Comparison of ENCODE assay signal across 14 cellular contexts in the genomic region with DNA sequence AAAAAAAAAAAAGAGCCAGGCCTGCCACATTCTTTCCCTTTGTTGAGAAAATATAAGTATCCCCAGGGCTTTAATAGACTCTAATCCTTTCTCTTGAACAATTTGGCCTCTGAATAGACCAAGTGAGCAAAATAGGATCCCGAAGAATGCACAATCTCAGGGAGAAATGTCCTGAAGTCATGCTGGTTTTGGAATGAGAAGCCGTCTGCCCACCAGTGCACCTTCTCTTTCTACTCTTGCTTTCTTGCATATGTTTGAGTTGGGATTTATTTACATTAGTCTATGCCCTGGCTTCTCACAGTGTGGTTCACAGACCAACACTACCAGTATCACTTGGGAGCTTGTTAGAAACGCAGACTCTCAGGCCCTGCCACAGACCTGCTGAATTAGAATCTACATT.
DNase-seq lines count a peak whose midpoint lies in the region; ATAC-seq and TF ChIP-seq lines count a peak whose summit lies in the region.
"Had no signal": no experiment of that assay in that cellular context is flagged by ENCODE, and none has a peak within 500 bp of the region (broad histone marks: within the 10 kb centered on the region; RNA-seq: fewer than 3 reads in every experiment).

No MANE protein-coding gene starts in this region.

- H3K4me1 Mint-ChIP-seq in endodermal cell (peaks cover 10% of the 10 kb centered on the region), neural progenitor cell (peaks cover 28% of the 10 kb centered on the region)
- H3K4me1 Mint-ChIP-seq: CD4-positive, alpha-beta memory T cell had no signal

- no peak for TF ChIP-seq CTCF in endodermal cell (conservative IDR thresholded peaks at IDR 0.05)
- TF ChIP-seq CTCF in neural progenitor cell (IDR thresholded peaks at IDR 0.05): no peak
- no peak for TF ChIP-seq CTCF in stomach (IDR thresholded peaks at IDR 0.05)

- no peak overlapping the region for H3K27ac Mint-ChIP-seq in endodermal cell
- H3K27ac Mint-ChIP-seq in neural progenitor cell: peak overlapping the region; percentile 89
- H3K27ac Mint-ChIP-seq: B cell; CD4-positive, alpha-beta memory T cell had no signal

- no peak overlapping the region for H3K9ac ChIP-seq in NT2/D1 (ENCODE audit: insufficient read length, low read depth)
- H3K9ac ChIP-seq in endodermal cell (ENCODE audit: extremely low read depth, low read length, poor library complexity, severe bottlenecking): no peak overlapping the region
- no peak overlapping the region for H3K9ac ChIP-seq in neural progenitor cell

- no peaks in the 10 kb centered on the region for H3K79me2 ChIP-seq in neural progenitor cell (ENCODE audit: low read depth)

- no peak overlapping the region for H3K4me3 Mint-ChIP-seq in endodermal cell
- H3K4me3 Mint-ChIP-seq in neural progenitor cell: no peak overlapping the region
- H3K4me3 Mint-ChIP-seq: B cell; CD4-positive, alpha-beta memory T cell had no signal

- DNase-seq in ELF-1 (ENCODE audit: low read depth, low spot score) (peak; percentile 26), NT2/D1 (ENCODE audit: low read depth, low spot score) (peak; percentile 18), endodermal cell (no peak), neural progenitor cell (ENCODE audit: low spot score) (peak; percentile 68), NCI-H774 (lab: John Stamatoyannopoulos, UW) (no peak), stomach (no peak)
- DNase-seq in stimulated activated CD4-positive, alpha-beta T cell treated with anti-CD3 and anti-CD28 coated beads, Interleukin-4, amount 100 ng/mL, for 24 hours: no peak
- DNase-seq: C1 segment of cervical spinal cord; CD4-positive, alpha-beta memory T cell; DMS79; IMR-90 had no signal

- no peak for TF ChIP-seq POLR2A in stomach (IDR thresholded peaks at IDR 0.05)

- H3K4me1 ChIP-seq in NT2/D1 (ENCODE audit: insufficient read depth, insufficient read length): no peaks in the 10 kb centered on the region
- no peaks in the 10 kb centered on the region for H3K4me1 ChIP-seq in endodermal cell (ENCODE audit: control insufficient read depth, insufficient read depth, low read length)
- peaks cover 19% of the 10 kb centered on the region for H3K4me1 ChIP-seq in neural progenitor cell
- no peaks in the 10 kb centered on the region for H3K4me1 ChIP-seq in stomach

- H3K9me3 Mint-ChIP-seq in endodermal cell (peaks cover 4% of the 10 kb centered on the region), neural progenitor cell (peaks cover 15% of the 10 kb centered on the region)

- no peaks in the 10 kb centered on the region for H4K20me1 ChIP-seq in neural progenitor cell (ENCODE audit: low read depth)

- H3K9me3 ChIP-seq in NT2/D1 (ENCODE audit: insufficient read depth, low read length) (no peaks in the 10 kb centered on the region), endodermal cell (ENCODE audit: control insufficient read depth, low read length) (no peaks in the 10 kb centered on the region), neural progenitor cell (ENCODE audit: low read depth) (no peaks in the 10 kb centered on the region), stomach (peaks cover 0 to 5% (median 0%) of the 10 kb centered on the region in 4 donors)

- no peaks in the 10 kb centered on the region for H3K27me3 Mint-ChIP-seq in endodermal cell (ENCODE audit: insufficient read depth)
- peaks cover 3% of the 10 kb centered on the region for H3K27me3 Mint-ChIP-seq in neural progenitor cell (ENCODE audit: insufficient read depth, low read depth)
- H3K27me3 Mint-ChIP-seq: B cell had no signal

- peak overlapping the region; percentile 66 for H3K4me2 ChIP-seq in neural progenitor cell

- ATAC-seq in GM19035 (IDR thresholded peaks at IDR 0.05; ENCODE audit: unreplicated experiment): no peak
- ATAC-seq: HCT116 had no signal

- intact Hi-C loops in stomach (cut with DNase I; ENCODE audit: low total_unique reads): no loop called here

- peaks cover 17% of the 10 kb centered on the region for H3F3A ChIP-seq in neural progenitor cell (ENCODE audit: low read depth)

- no peak for TF ChIP-seq EP300 in stomach (IDR thresholded peaks at IDR 0.05)

- H3K36me3 ChIP-seq in NT2/D1 (ENCODE audit: insufficient read depth, insufficient read length, low read length) (no peaks in the 10 kb centered on the region), endodermal cell (ENCODE audit: control insufficient read depth, insufficient read depth, low read length) (no peaks in the 10 kb centered on the region), neural progenitor cell (no peaks in the 10 kb centered on the region), stomach (no peaks in the 10 kb centered on the region)

- H3K27ac ChIP-seq in endodermal cell (ENCODE audit: low read depth, low read length): peak overlapping the region; percentile 3
- H3K27ac ChIP-seq in neural progenitor cell: peak overlapping the region; percentile 91
- no peak overlapping the region for H3K27ac ChIP-seq in stomach

- H3K4me3 ChIP-seq in NT2/D1 (ENCODE audit: insufficient read length, low read depth) (no peak overlapping the region), endodermal cell (ENCODE audit: low read length) (no peak overlapping the region), neural progenitor cell (no peak overlapping the region), stomach (no peak overlapping the region)

- no peak overlapping the region for H2AFZ ChIP-seq in neural progenitor cell (replicated peaks)

- H3K36me3 Mint-ChIP-seq in endodermal cell (ENCODE audit: low read depth) (no peaks in the 10 kb centered on the region), neural progenitor cell (no peaks in the 10 kb centered on the region)
- H3K36me3 Mint-ChIP-seq: CD4-positive, alpha-beta memory T cell had no signal

- WGBS in endodermal cell (ENCODE audit: insufficient coverage in 1 of 2, insufficient read length in 1 of 2), 2 experiments: 82 to 89% methylated on average over 1 to 3 of the region's 3 CpGs
- WGBS in stomach, 5 donors: 58 to 75% (median 68%) methylated on average over 3 of the region's 3 CpGs

- H3K27me3 ChIP-seq in NT2/D1 (ENCODE audit: insufficient read depth, insufficient read length): no peaks in the 10 kb centered on the region
- no peaks in the 10 kb centered on the region for H3K27me3 ChIP-seq in endodermal cell (ENCODE audit: control insufficient read depth, insufficient read depth, low read length, poor library complexity, severe bottlenecking)
- no peaks in the 10 kb centered on the region for H3K27me3 ChIP-seq in neural progenitor cell
- no peaks in the 10 kb centered on the region for H3K27me3 ChIP-seq in stomach

Comparison
In these comparisons a context has a peak if more than half of its experiments do, and no peak if none do; other contexts are left out.
1. DNase-seq: peak in ELF-1 (single experiment), NT2/D1 (single experiment) and neural progenitor cell (single experiment); none in endodermal cell (single experiment), NCI-H774 (single experiment), stimulated activated CD4-positive, alpha-beta T cell treated with anti-CD3 and anti-CD28 coated beads, Interleukin-4, amount 100 ng/mL, for 24 hours (single experiment) and stomach (single experiment).
2. H3K27ac ChIP-seq: peak in endodermal cell (single experiment) and neural progenitor cell (single experiment); none in stomach (0 of 5).